In the genomic region with DNA sequence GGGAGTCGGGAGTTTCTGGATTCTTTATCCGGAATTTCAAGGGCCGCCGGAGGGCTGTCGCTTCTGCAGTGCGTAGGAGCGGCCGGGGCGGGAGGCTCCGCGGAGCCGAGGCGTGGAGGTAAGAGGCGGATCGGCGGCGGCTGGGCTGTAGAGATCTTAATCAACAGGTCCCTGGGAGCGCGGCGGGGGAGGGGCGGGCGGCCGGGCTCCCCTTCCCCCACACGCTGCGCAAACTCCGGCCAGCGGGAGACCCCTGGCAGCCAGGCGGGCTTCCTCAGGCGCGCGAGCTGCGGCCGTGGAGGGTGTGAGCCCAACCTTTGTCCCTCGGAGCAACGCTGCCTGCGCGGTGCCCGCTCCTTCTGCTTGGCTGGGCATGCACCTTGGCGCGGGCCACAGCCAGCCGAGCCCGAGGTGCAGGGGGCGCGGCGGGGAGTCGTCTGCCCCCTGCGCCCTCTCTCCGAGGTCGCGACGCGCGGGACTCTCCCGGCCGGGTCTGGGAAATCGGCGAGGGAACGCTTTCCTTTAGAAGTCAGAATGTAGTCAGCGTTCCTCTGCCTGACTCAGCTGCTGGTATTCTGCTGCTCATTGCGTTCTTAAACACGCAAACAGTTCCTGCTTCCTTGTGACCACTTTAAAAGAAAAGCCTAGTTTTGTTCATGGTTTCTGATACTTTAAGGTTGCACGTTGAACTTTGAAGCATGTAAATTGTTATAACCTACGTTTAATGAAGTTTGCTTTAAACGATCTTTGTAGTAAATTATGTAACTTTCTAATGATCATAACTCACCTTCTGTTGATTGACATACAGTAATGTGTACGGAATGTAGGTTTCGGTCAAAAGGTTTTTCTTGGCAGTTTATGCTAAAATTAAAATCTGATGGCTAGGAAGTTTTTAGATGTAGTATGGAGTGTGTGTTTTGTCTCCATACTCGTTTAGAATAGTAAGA, we compare ENCODE assay signal across 8 cellular contexts. TPM values are rescaled to one million over a fixed set of nuclear protein-coding genes. Genes with fewer than 3 reads are reported as not detected.
A peak's percentile ranks its signal among the peaks of the same experiment; 100 is the strongest.
DNase-seq lines count a peak whose midpoint lies in the region; ATAC-seq and TF ChIP-seq lines count a peak whose summit lies in the region.

A gene (plus strand): TSS at position 20 of the 947 bp plus-strand sequence. CDS start 37,736 bp downstream, outside the sequence.

- TF ChIP-seq POLR2A in NB4 (IDR thresholded peaks at IDR 0.05; ENCODE audit: extremely low read depth, insufficient read length), result no peak

- no peaks in the 10 kb centered on the region for H3K36me3 Mint-ChIP-seq in activated T-helper 1 cell treated with anti-CD3 and anti-CD28 coated beads, Interleukin-12 subunit alpha, Interleukin-12 subunit beta, Interleukin-2, Interleukin-4 antibody, amounts not matched to agents 30 ng/mL and 10 ng/mL and 1 ng/mL, durations not matched to agents 14 hours and 24 hours and 36 hours (ENCODE audit: low read depth)
- no peaks in the 10 kb centered on the region for H3K36me3 Mint-ChIP-seq in natural killer cell treated with Interleukin-12 subunit alpha and Interleukin-12 subunit beta and Interleukin-15 and Interleukin-18, amount 100 ng/mL, for 72 hours
- no peaks in the 10 kb centered on the region for H3K36me3 Mint-ChIP-seq in type B pancreatic cell

- intact Hi-C loops in activated T-helper 1 cell treated with anti-CD3 and anti-CD28 coated beads, Interleukin-12 subunit alpha, Interleukin-12 subunit beta, Interleukin-2, Interleukin-4 antibody, amounts not matched to agents 30 ng/mL and 10 ng/mL and 1 ng/mL, durations not matched to agents 14 hours and 24 hours and 36 hours (cut with micrococcal nuclease), result loop anchor here (1.0 to 10.0 kb wide), 7 partner anchors 52 to 1553 kb away; a partner anchor contains a TSS

- H3K4me1 Mint-ChIP-seq in activated T-helper 1 cell treated with anti-CD3 and anti-CD28 coated beads, Interleukin-12 subunit alpha, Interleukin-12 subunit beta, Interleukin-2, Interleukin-4 antibody, amounts not matched to agents 30 ng/mL and 10 ng/mL and 1 ng/mL, durations not matched to agents 14 hours and 24 hours and 36 hours (ENCODE audit: low read depth), result peaks cover 18% of the 10 kb centered on the region
- H3K4me1 Mint-ChIP-seq in natural killer cell treated with Interleukin-12 subunit alpha and Interleukin-12 subunit beta and Interleukin-15 and Interleukin-18, amount 100 ng/mL, for 72 hours (ENCODE audit: low read depth in 2 of 2), result peaks cover 8 to 19% of the 10 kb centered on the region in 2 donors
- peaks cover 11% of the 10 kb centered on the region for H3K4me1 Mint-ChIP-seq in type B pancreatic cell (ENCODE audit: unreplicated experiment)

- H3K27me3 Mint-ChIP-seq in activated T-helper 1 cell treated with anti-CD3 and anti-CD28 coated beads, Interleukin-12 subunit alpha, Interleukin-12 subunit beta, Interleukin-2, Interleukin-4 antibody, amounts not matched to agents 30 ng/mL and 10 ng/mL and 1 ng/mL, durations not matched to agents 14 hours and 24 hours and 36 hours (ENCODE audit: insufficient read depth), result peaks cover 20% of the 10 kb centered on the region
- H3K27me3 Mint-ChIP-seq in natural killer cell treated with Interleukin-12 subunit alpha and Interleukin-12 subunit beta and Interleukin-15 and Interleukin-18, amount 100 ng/mL, for 72 hours, result peaks cover 0 to 4% of the 10 kb centered on the region in 2 donors
- peaks cover 9% of the 10 kb centered on the region for H3K27me3 Mint-ChIP-seq in type B pancreatic cell

- TF ChIP-seq CTCF in GM12865 (IDR thresholded peaks at IDR 0.05; ENCODE audit: insufficient read depth, low read depth, low read length, missing control alignments), result no peak
- TF ChIP-seq CTCF in NB4 (IDR thresholded peaks at IDR 0.05; ENCODE audit: low read depth, low read length), result no peak
- TF ChIP-seq CTCF in foreskin fibroblast (IDR thresholded peaks at IDR 0.05; ENCODE audit: low read depth, low read length), result no peak
- TF ChIP-seq CTCF in type B pancreatic cell (conservative IDR thresholded peaks at IDR 0.05), result no peak

- H3K4me3 Mint-ChIP-seq in activated T-helper 1 cell treated with anti-CD3 and anti-CD28 coated beads, Interleukin-12 subunit alpha, Interleukin-12 subunit beta, Interleukin-2, Interleukin-4 antibody, amounts not matched to agents 30 ng/mL and 10 ng/mL and 1 ng/mL, durations not matched to agents 14 hours and 24 hours and 36 hours, result peak within 1 kb of the TSS; percentile 87
- peak within 1 kb of the TSS; percentile 75 for H3K4me3 Mint-ChIP-seq in natural killer cell treated with Interleukin-12 subunit alpha and Interleukin-12 subunit beta and Interleukin-15 and Interleukin-18, amount 100 ng/mL, for 72 hours
- H3K4me3 Mint-ChIP-seq in type B pancreatic cell, result peak within 1 kb of the TSS; percentile 92

- no peaks in the 10 kb centered on the region for H3K9me3 Mint-ChIP-seq in activated T-helper 1 cell treated with anti-CD3 and anti-CD28 coated beads, Interleukin-12 subunit alpha, Interleukin-12 subunit beta, Interleukin-2, Interleukin-4 antibody, amounts not matched to agents 30 ng/mL and 10 ng/mL and 1 ng/mL, durations not matched to agents 14 hours and 24 hours and 36 hours
- H3K9me3 Mint-ChIP-seq in natural killer cell treated with Interleukin-12 subunit alpha and Interleukin-12 subunit beta and Interleukin-15 and Interleukin-18, amount 100 ng/mL, for 72 hours, result no peaks in the 10 kb centered on the region
- no peaks in the 10 kb centered on the region for H3K9me3 Mint-ChIP-seq in type B pancreatic cell

- peak within 1 kb of the TSS; percentile 80 for H3K27ac Mint-ChIP-seq in activated T-helper 1 cell treated with anti-CD3 and anti-CD28 coated beads, Interleukin-12 subunit alpha, Interleukin-12 subunit beta, Interleukin-2, Interleukin-4 antibody, amounts not matched to agents 30 ng/mL and 10 ng/mL and 1 ng/mL, durations not matched to agents 14 hours and 24 hours and 36 hours
- H3K27ac Mint-ChIP-seq in natural killer cell treated with Interleukin-12 subunit alpha and Interleukin-12 subunit beta and Interleukin-15 and Interleukin-18, amount 100 ng/mL, for 72 hours, result peak within 1 kb of the TSS; percentile 54 to 76
- H3K27ac Mint-ChIP-seq in type B pancreatic cell, result peak within 1 kb of the TSS; percentile 98

- peak; percentile 44 for ATAC-seq in HG02642 (IDR thresholded peaks at IDR 0.05; ENCODE audit: poor library complexity, unreplicated experiment)
- ATAC-seq in natural killer cell treated with Interleukin-12 subunit alpha and Interleukin-12 subunit beta and Interleukin-15 and Interleukin-18, amount 100 ng/mL, for 72 hours, result peak in 1 of 2 donors; percentile 69

- H3K4me3 ChIP-seq in GM12865 (ENCODE audit: low read depth, low read length), result peak within 1 kb of the TSS; percentile 71
- H3K4me3 ChIP-seq in NB4 (ENCODE audit: low read depth, low read length), result peak within 1 kb of the TSS; percentile 86
- H3K4me3 ChIP-seq in foreskin fibroblast (ENCODE audit: low read depth in 1 of 2, low read length in 2 of 2), result peak within 1 kb of the TSS; percentile 77 to 90

- DNase-seq in A172 (ENCODE audit: low spot score) (peak; percentile 62), GM12865 (ENCODE audit: low read depth) (no peak), NB4 (ENCODE audit: low read depth) (no peak), foreskin fibroblast (peak; percentile 73 to 86), type B pancreatic cell (ENCODE audit: extremely low spot score, unreplicated experiment) (no peak)
- no peak for DNase-seq in activated T-helper 1 cell treated with anti-CD3 and anti-CD28 coated beads, Interleukin-12 subunit alpha, Interleukin-12 subunit beta, Interleukin-2, Interleukin-4 antibody, amounts not matched to agents 30 ng/mL and 10 ng/mL and 1 ng/mL, durations not matched to agents 14 hours and 24 hours and 36 hours (ENCODE audit: low spot score)
- peak; percentile 62 for DNase-seq in natural killer cell treated with Interleukin-12 subunit alpha and Interleukin-12 subunit beta and Interleukin-15 and Interleukin-18, amount 100 ng/mL, for 72 hours (ENCODE audit: low spot score)

RNA-seq across cellular contexts. Expression of the gene that starts here (rescaled TPM):
- 66.4 and 72.8 TPM in 2 replicates for total RNA-seq in A172 (2014; rRNA removed; shearing (Covaris generic))
- 5.2 and 5.6 TPM in 2 replicates for total RNA-seq in activated T-helper 1 cell treated with anti-CD3 and anti-CD28 coated beads, Interleukin-12 subunit alpha, Interleukin-12 subunit beta, Interleukin-2, Interleukin-4 antibody, amounts not matched to agents 30 ng/mL and 10 ng/mL and 1 ng/mL, durations not matched to agents 14 hours and 24 hours and 36 hours
- 10 to 100 TPM in 1 of 2 donors, 1 to 10 TPM in 1; 6.4 to 10.8 TPM for total RNA-seq in natural killer cell treated with Interleukin-12 subunit alpha and Interleukin-12 subunit beta and Interleukin-15 and Interleukin-18, amount 100 ng/mL, for 72 hours
- total RNA-seq in type B pancreatic cell (ENCODE audit: low replicate concordance), result 25.8 and 26.1 TPM in 2 replicates

Comparison
In these comparisons a context has a peak if more than half of its experiments do, and no peak if none do; other contexts are left out.
1. DNase-seq: peak in A172 (single experiment), foreskin fibroblast (2 of 2) and natural killer cell treated with Interleukin-12 subunit alpha and Interleukin-12 subunit beta and Interleukin-15 and Interleukin-18, amount 100 ng/mL, for 72 hours (single experiment); none in GM12865 (single experiment), NB4 (single experiment), activated T-helper 1 cell treated with anti-CD3 and anti-CD28 coated beads, Interleukin-12 subunit alpha, Interleukin-12 subunit beta, Interleukin-2, Interleukin-4 antibody, amounts not matched to agents 30 ng/mL and 10 ng/mL and 1 ng/mL, durations not matched to agents 14 hours and 24 hours and 36 hours (single experiment) and type B pancreatic cell (single experiment).
2. Peak in every context shown above with its lines, with median percentiles within 50 percentile points of each other: H3K4me3 ChIP-seq, H3K27ac Mint-ChIP-seq and H3K4me3 Mint-ChIP-seq.